1 cellular context compared by ENCODE assay signal in the genomic region with DNA sequence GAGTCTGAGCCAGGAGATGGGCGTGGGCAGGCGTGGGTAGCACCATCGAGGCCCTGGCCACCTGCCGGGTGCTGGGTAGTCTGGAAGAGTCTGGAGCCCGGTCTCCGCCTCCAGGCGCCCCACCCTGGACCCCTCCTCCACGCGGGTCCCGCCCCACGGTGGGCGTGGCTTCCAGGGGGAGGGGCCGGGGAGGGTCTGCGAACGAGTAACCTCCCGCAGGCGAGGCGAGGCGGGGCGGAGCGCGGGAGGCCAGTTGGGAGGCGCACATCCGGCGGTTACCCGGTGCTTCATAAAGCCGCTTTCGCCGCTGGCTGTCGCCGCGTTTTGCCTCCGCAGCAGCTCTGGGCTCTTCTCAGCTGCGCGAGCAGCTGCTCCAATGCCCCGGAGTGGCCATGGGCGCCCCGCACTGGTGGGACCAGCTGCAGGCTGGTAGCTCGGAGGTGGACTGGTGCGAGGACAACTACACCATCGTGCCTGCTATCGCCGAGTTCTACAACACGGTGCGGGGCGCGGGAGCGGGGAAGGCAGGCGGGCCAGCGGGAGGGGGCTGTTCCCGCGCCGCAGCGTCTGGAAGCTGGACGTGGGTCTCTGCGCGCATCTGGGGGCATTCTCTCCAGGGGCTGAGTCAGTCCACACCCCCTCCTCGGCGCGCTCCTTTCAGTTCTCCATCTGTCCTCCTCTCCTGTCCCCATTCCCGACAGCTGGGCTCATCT.
TF ChIP-seq lines count a peak whose summit lies in the region.

Gene ACER2 (plus strand): TSS at position 317 of the 713 bp plus-strand sequence. CDS start 76 bp downstream, at position 393.

TF ChIP-seq in WTC11, 78 proteins besides CTCF, POLR2A, EP300 and RAD21 (continued from another document and continues in another):
- TF ChIP-seq ZNF281 (CRISPR knock-in tag; IDR thresholded peaks at IDR 0.05): 0 out of 2 replicates have a peak, but pooled peaks have one; percentile 24
- no peak for TF ChIP-seq GTF2I (CRISPR knock-in tag; conservative IDR thresholded peaks at IDR 0.05)
- TF ChIP-seq, protein P1, sequence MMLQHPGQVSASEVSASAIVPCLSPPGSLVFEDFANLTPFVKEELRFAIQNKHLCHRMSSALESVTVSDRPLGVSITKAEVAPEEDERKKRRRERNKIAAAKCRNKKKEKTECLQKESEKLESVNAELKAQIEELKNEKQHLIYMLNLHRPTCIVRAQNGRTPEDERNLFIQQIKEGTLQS (CRISPR knock-in tag; conservative IDR thresholded peaks at IDR 0.05): no peak
- no peak for TF ChIP-seq ZNF416 (CRISPR knock-in tag; IDR thresholded peaks at IDR 0.05)
- TF ChIP-seq, protein P2, sequence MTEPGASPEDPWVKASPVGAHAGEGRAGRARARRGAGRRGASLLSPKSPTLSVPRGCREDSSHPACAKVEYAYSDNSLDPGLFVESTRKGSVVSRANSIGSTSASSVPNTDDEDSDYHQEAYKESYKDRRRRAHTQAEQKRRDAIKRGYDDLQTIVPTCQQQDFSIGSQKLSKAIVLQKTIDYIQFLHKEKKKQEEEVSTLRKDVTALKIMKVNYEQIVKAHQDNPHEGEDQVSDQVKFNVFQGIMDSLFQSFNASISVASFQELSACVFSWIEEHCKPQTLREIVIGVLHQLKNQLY (CRISPR knock-in tag; IDR thresholded peaks at IDR 0.05): no peak
- no peak for TF ChIP-seq ELF4 (CRISPR knock-in tag; IDR thresholded peaks at IDR 0.05; ENCODE audit: low read depth)
- TF ChIP-seq, protein P3, sequence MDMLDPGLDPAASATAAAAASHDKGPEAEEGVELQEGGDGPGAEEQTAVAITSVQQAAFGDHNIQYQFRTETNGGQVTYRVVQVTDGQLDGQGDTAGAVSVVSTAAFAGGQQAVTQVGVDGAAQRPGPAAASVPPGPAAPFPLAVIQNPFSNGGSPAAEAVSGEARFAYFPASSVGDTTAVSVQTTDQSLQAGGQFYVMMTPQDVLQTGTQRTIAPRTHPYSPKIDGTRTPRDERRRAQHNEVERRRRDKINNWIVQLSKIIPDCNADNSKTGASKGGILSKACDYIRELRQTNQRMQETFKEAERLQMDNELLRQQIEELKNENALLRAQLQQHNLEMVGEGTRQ (CRISPR knock-in tag; IDR thresholded peaks at IDR 0.05): peak; percentile 21; the same call in 1 of the 2 replicates
- TF ChIP-seq ZNF671 (CRISPR knock-in tag; IDR thresholded peaks at IDR 0.05): no peak
- TF ChIP-seq NR2C2 (CRISPR knock-in tag; IDR thresholded peaks at IDR 0.05): no peak
- TF ChIP-seq PREB (CRISPR knock-in tag; IDR thresholded peaks at IDR 0.05; ENCODE audit: borderline replicate concordance): no peak
- no peak for TF ChIP-seq TEAD4 (CRISPR knock-in tag; IDR thresholded peaks at IDR 0.05)
- TF ChIP-seq EMX1 (CRISPR knock-in tag; IDR thresholded peaks at IDR 0.05): no peak
- no peak for TF ChIP-seq NR1H2 (CRISPR knock-in tag; IDR thresholded peaks at IDR 0.05)
- TF ChIP-seq ZBTB43 (CRISPR knock-in tag; IDR thresholded peaks at IDR 0.05): no peak
- no peak for TF ChIP-seq ZNF423 (CRISPR knock-in tag; IDR thresholded peaks at IDR 0.05)
- TF ChIP-seq, protein P4, sequence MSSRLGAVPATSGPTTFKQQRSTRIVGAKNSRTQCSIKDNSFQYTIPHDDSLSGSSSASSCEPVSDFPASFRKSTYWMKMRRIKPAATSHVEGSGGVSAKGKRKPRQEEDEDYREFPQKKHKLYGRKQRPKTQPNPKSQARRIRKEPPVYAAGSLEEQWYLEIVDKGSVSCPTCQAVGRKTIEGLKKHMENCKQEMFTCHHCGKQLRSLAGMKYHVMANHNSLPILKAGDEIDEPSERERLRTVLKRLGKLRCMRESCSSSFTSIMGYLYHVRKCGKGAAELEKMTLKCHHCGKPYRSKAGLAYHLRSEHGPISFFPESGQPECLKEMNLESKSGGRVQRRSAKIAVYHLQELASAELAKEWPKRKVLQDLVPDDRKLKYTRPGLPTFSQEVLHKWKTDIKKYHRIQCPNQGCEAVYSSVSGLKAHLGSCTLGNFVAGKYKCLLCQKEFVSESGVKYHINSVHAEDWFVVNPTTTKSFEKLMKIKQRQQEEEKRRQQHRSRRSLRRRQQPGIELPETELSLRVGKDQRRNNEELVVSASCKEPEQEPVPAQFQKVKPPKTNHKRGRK (CRISPR knock-in tag; IDR thresholded peaks at IDR 0.05; ENCODE audit: borderline replicate concordance): no peak
- no peak for TF ChIP-seq PRRX2 (CRISPR knock-in tag; IDR thresholded peaks at IDR 0.05)
- TF ChIP-seq CREB1 (CRISPR knock-in tag; IDR thresholded peaks at IDR 0.05): no peak
- TF ChIP-seq ESRRA (CRISPR knock-in tag; IDR thresholded peaks at IDR 0.05; ENCODE audit: borderline replicate concordance): no peak
- no peak for TF ChIP-seq TCF7 (CRISPR knock-in tag; IDR thresholded peaks at IDR 0.05; ENCODE audit: low read depth)
- TF ChIP-seq, protein P5, sequence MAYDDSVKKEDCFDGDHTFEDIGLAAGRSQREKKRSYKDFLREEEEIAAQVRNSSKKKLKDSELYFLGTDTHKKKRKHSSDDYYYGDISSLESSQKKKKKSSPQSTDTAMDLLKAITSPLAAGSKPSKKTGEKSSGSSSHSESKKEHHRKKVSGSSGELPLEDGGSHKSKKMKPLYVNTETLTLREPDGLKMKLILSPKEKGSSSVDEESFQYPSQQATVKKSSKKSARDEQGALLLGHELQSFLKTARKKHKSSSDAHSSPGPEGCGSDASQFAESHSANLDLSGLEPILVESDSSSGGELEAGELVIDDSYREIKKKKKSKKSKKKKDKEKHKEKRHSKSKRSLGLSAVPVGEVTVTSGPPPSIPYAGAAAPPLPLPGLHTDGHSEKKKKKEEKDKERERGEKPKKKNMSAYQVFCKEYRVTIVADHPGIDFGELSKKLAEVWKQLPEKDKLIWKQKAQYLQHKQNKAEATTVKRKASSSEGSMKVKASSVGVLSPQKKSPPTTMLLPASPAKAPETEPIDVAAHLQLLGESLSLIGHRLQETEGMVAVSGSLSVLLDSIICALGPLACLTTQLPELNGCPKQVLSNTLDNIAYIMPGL (CRISPR knock-in tag; IDR thresholded peaks at IDR 0.05): peak; percentile 76; the same call in 1 of the 2 replicates
- no peak; the same call in 1 of the 2 replicates for TF ChIP-seq JUN (CRISPR knock-in tag; IDR thresholded peaks at IDR 0.05)
- no peak for TF ChIP-seq ZNF232 (CRISPR knock-in tag; IDR thresholded peaks at IDR 0.05)
- no peak; the same call in 1 of the 2 replicates for TF ChIP-seq FOXP1 (CRISPR knock-in tag; IDR thresholded peaks at IDR 0.05; ENCODE audit: borderline replicate concordance)
- no peak for TF ChIP-seq NFYB (CRISPR knock-in tag; conservative IDR thresholded peaks at IDR 0.05; ENCODE audit: low read depth)
- TF ChIP-seq, protein P6, sequence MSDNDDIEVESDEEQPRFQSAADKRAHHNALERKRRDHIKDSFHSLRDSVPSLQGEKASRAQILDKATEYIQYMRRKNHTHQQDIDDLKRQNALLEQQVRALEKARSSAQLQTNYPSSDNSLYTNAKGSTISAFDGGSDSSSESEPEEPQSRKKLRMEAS (CRISPR knock-in tag; IDR thresholded peaks at IDR 0.05): peak; percentile 64; the same call in 1 of the 2 replicates
- TF ChIP-seq TP53 (CRISPR knock-in tag; IDR thresholded peaks at IDR 0.05): no peak
- no peak for TF ChIP-seq FOXP4 (CRISPR knock-in tag; IDR thresholded peaks at IDR 0.05)
- no peak for TF ChIP-seq RORB (CRISPR knock-in tag; IDR thresholded peaks at IDR 0.05)
- TF ChIP-seq ATF1 (CRISPR knock-in tag; IDR thresholded peaks at IDR 0.05): no peak
- TF ChIP-seq ZNF396 (CRISPR knock-in tag; IDR thresholded peaks at IDR 0.05; ENCODE audit: borderline replicate concordance): no peak
- TF ChIP-seq MXD4 (CRISPR knock-in tag; IDR thresholded peaks at IDR 0.05; ENCODE audit: borderline replicate concordance): no peak
- 0 out of 2 replicates have a peak, but pooled peaks have one; percentile 18 for TF ChIP-seq RELA (CRISPR knock-in tag; IDR thresholded peaks at IDR 0.05; ENCODE audit: borderline replicate concordance)
- TF ChIP-seq FOXK1 (CRISPR knock-in tag; IDR thresholded peaks at IDR 0.05): no peak
- TF ChIP-seq ZNF121 (CRISPR knock-in tag; IDR thresholded peaks at IDR 0.05): no peak
- TF ChIP-seq ARID4B (CRISPR knock-in tag; IDR thresholded peaks at IDR 0.05; ENCODE audit: borderline replicate concordance): peak; percentile 52; the same call in 1 of the 2 replicates
